15 cellular contexts compared by ENCODE assay signal in genomic region chr1:201760516-201760915, GRCh38.
A peak's percentile ranks its signal among the peaks of the same experiment; 100 is the strongest.
DNase-seq lines count a peak whose midpoint lies in the region; ATAC-seq, FAIRE-seq and TF ChIP-seq lines count a peak whose summit lies in the region.
"Had no signal": no experiment of that assay in that cellular context is flagged by ENCODE, and none has a peak within 500 bp of the region (broad histone marks: within the 10 kb centered on the region; RNA-seq: fewer than 3 reads in every experiment).

No MANE protein-coding gene starts in this region.

- no peak for FAIRE-seq in HepG2 (lab: Jason Lieb, UNC)
- FAIRE-seq: D721Med had no signal

- H3K36me3 ChIP-seq in A673 (ENCODE audit: insufficient read depth, low read length, poor library complexity, severe bottlenecking) (no peaks in the 10 kb centered on the region), HepG2 (replicated peaks in 1 of 2; ENCODE audit: control insufficient read depth in 1 of 2, insufficient read depth in 2 of 2, low read length in 2 of 2) (no peaks in the 10 kb centered on the region)

- H2AFZ ChIP-seq in HepG2 (ENCODE audit: low read length) = no peak overlapping the region

- no peak for TF ChIP-seq RAD21 in HepG2 (CRISPR knock-in tag; IDR thresholded peaks at IDR 0.05)

- no peak for TF ChIP-seq POLR2A in lower leg skin (IDR thresholded peaks at IDR 0.05)
- TF ChIP-seq POLR2A in HepG2 (IDR thresholded peaks at IDR 0.05; ENCODE audit: insufficient read depth in 1 of 2, low read depth in 2 of 2, low read length in 2 of 2) = no peak

- H3K4me1 ChIP-seq in A673 (ENCODE audit: insufficient read depth, low read length, poor library complexity, severe bottlenecking) (peaks cover 48% of the 10 kb centered on the region), HepG2 (ENCODE audit: insufficient read depth, low read length) (no peaks in the 10 kb centered on the region)

- H3K27ac ChIP-seq in A673 (ENCODE audit: low read depth, low read length, poor library complexity, severe bottlenecking) (no peak overlapping the region), cingulate gyrus (ENCODE audit: low read depth, low read length) (peak overlapping the region; percentile 81), HepG2 (ENCODE audit: extremely low read length, insufficient read depth, low read length) (no peak overlapping the region)

- CTCF ChIA-PET in A673 (lab: Charles Lee) = no interaction called here
- CTCF ChIA-PET in HepG2 (lab: Yijun Ruan, JAX; ENCODE audit: low intra/inter-chr PET ratio, low total read pairs) = no interaction called here

- no peaks in the 10 kb centered on the region for H3K79me2 ChIP-seq in HepG2 (ENCODE audit: insufficient read depth, low read length)

- H3K4me3 ChIP-seq in A673 (ENCODE audit: low read depth, low read length, poor library complexity, severe bottlenecking) = no peak overlapping the region
- no peak overlapping the region for H3K4me3 ChIP-seq in lower leg skin (ENCODE audit: low read depth, poor library complexity, severe bottlenecking)
- H3K4me3 ChIP-seq in HepG2 (replicated peaks in 1 of 3; ENCODE audit: insufficient read depth in 1 of 3, low read depth in 2 of 3, low read length in 3 of 3) = no peak overlapping the region

- DNase-seq in A673 (ENCODE audit: low spot score) (peak; percentile 35), LHCN-M2 (ENCODE audit: low read depth) (peak; percentile 70), midbrain (lab: John Stamatoyannopoulos, UW) (peak; percentile 35), lower leg skin (ENCODE audit: low spot score in 2 of 2) (no peak), pons (ENCODE audit: low spot score) (no peak), HepG2 (ENCODE audit: low spot score) (no peak)
- no peak for DNase-seq in stimulated activated naive CD8-positive, alpha-beta T cell treated with anti-CD3 and anti-CD28 coated beads, Interleukin-15, Interleukin-2, amounts not matched to agents 100 U/mL and 50 U/mL, for 24 hours
- DNase-seq: activated CD4-positive, alpha-beta T cell treated with anti-CD3 and anti-CD28 coated beads, Interleukin-2, amount 50 U/mL, for 1 hour; activated T-cell treated with anti-CD3 and anti-CD28 coated beads, Interleukin-2, amount 50 U/mL, for 4 hours; NCI-H2081; NCI-H82; RPMI8226; stimulated activated CD4-positive, alpha-beta T cell treated with anti-CD3 and anti-CD28 coated beads, Interleukin-4, amount 100 ng/mL, for 1 hour had no signal

- no peaks in the 10 kb centered on the region for H4K20me1 ChIP-seq in HepG2 (ENCODE audit: insufficient read depth, low read length)

- TF ChIP-seq CTCF in A673 (conservative IDR thresholded peaks at IDR 0.05; ENCODE audit: low read depth, low read length) (no peak), lower leg skin (IDR thresholded peaks at IDR 0.05) (no peak), HepG2 (CRISPR knock-in tag; IDR thresholded peaks at IDR 0.05) (no peak)

- POLR2A ChIA-PET in A673 (lab: Charles Lee; ENCODE audit: low non-redundant PET) (no interaction called here), HepG2 (lab: Yijun Ruan, JAX) (no interaction called here)

- H3K9me3 ChIP-seq in A673 (ENCODE audit: low read depth, low read length, poor library complexity, severe bottlenecking) (no peaks in the 10 kb centered on the region), HepG2 (ENCODE audit: low read length) (no peaks in the 10 kb centered on the region)

- intact Hi-C loops in A673 (cut with micrococcal nuclease; ENCODE audit: unreplicated experiment) = no loop called here
- intact Hi-C loops in lower leg skin (cut with DNase I; ENCODE audit: low total_unique reads) = no loop called here
- intact Hi-C loops in HepG2 (cut with micrococcal nuclease; ENCODE audit: unreplicated experiment) = no loop called here

- ATAC-seq in HepG2 = no peak
- no peak for ATAC-seq in stimulated activated naive CD8-positive, alpha-beta T cell treated with anti-CD3 and anti-CD28 coated beads, Interleukin-15, Interleukin-2, amounts not matched to agents 100 U/mL and 50 U/mL, for 24 hours
- ATAC-seq: activated T-cell treated with anti-CD3 and anti-CD28 coated beads, Interleukin-2, amount 50 U/mL, for 4 hours had no signal

- TF ChIP-seq EP300 in HepG2 (IDR thresholded peaks at IDR 0.05; ENCODE audit: low read depth in 2 of 2, low read length in 2 of 2) (no peak), HepG2 (CRISPR knock-in tag; IDR thresholded peaks at IDR 0.05; ENCODE audit: borderline replicate concordance) (no peak)

- BruUV-seq in A673 (replicated peaks; lab: Mats Ljungman, UMichigan) (no TSS peak), HepG2 (replicated peaks; lab: Mats Ljungman, UMichigan) (no TSS peak)

- no peaks in the 10 kb centered on the region for H3K27me3 ChIP-seq in A673 (replicated peaks; ENCODE audit: insufficient read depth, low read depth, low read length, poor library complexity)
- peaks cover 0 to 20% of the 10 kb centered on the region in 2 experiments; a peak in 3 of 5 replicates for H3K27me3 ChIP-seq in HepG2 (ENCODE audit: control insufficient read depth in 1 of 2, insufficient read depth in 2 of 2, low read length in 2 of 2)

- H3K9ac ChIP-seq in HepG2 (ENCODE audit: insufficient read depth, low read depth, low read length) = no peak overlapping the region

- in situ Hi-C loops in HepG2 (cut with HindIII; ENCODE audit: extremely low pct_ligation_motif_present, low pct_unique_long_range_greater_than_20kb) = no loop called here

- WGBS in lower leg skin, 2 donors = 66 to 90% methylated on average over 1 of the region's 1 CpG
- WGBS in HepG2 (ENCODE audit: low lambda C conversion rate) = 0% methylated on average over 1 of the region's 1 CpG

- no peak overlapping the region for H3K4me2 ChIP-seq in HepG2 (ENCODE audit: low read depth, low read length)

TF ChIP-seq in HepG2, 621 proteins besides CTCF, POLR2A, EP300 and RAD21 (continues in another document):
- no peak for TF ChIP-seq PCBP2 (optimal IDR thresholded peaks at IDR 0.05; ENCODE audit: low read depth, low read length, poor library complexity, severe bottlenecking)
- TF ChIP-seq HIVEP1 (CRISPR knock-in tag; IDR thresholded peaks at IDR 0.05) = no peak
- TF ChIP-seq ZXDC (CRISPR knock-in tag; IDR thresholded peaks at IDR 0.05) = no peak
- TF ChIP-seq, protein P1, sequence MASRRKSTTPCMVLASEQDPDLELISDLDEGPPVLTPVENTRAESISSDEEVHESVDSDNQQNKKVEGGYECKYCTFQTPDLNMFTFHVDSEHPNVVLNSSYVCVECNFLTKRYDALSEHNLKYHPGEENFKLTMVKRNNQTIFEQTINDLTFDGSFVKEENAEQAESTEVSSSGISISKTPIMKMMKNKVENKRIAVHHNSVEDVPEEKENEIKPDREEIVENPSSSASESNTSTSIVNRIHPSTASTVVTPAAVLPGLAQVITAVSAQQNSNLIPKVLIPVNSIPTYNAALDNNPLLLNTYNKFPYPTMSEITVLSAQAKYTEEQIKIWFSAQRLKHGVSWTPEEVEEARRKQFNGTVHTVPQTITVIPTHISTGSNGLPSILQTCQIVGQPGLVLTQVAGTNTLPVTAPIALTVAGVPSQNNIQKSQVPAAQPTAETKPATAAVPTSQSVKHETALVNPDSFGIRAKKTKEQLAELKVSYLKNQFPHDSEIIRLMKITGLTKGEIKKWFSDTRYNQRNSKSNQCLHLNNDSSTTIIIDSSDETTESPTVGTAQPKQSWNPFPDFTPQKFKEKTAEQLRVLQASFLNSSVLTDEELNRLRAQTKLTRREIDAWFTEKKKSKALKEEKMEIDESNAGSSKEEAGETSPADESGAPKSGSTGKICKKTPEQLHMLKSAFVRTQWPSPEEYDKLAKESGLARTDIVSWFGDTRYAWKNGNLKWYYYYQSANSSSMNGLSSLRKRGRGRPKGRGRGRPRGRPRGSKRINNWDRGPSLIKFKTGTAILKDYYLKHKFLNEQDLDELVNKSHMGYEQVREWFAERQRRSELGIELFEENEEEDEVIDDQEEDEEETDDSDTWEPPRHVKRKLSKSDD (CRISPR knock-in tag; IDR thresholded peaks at IDR 0.05; ENCODE audit: low read depth) = no peak
- no peak for TF ChIP-seq STAT5B (CRISPR knock-in tag; IDR thresholded peaks at IDR 0.05)
- no peak for TF ChIP-seq ZSCAN31 (CRISPR knock-in tag; IDR thresholded peaks at IDR 0.05; ENCODE audit: low read depth)
- TF ChIP-seq ZNF180 (CRISPR knock-in tag; IDR thresholded peaks at IDR 0.05; ENCODE audit: borderline replicate concordance, low read depth) = no peak
- no peak for TF ChIP-seq KDM1A (CRISPR knock-in tag; IDR thresholded peaks at IDR 0.05)
- no peak for TF ChIP-seq ZNF672 (CRISPR knock-in tag; IDR thresholded peaks at IDR 0.05)

Comparison
In these comparisons a context has a peak if more than half of its experiments do, and no peak if none do; other contexts are left out.
1. DNase-seq: peak in A673 (single experiment), LHCN-M2 (single experiment) and midbrain (single experiment); none in lower leg skin (0 of 2), pons (single experiment), HepG2 (single experiment) and stimulated activated naive CD8-positive, alpha-beta T cell treated with anti-CD3 and anti-CD28 coated beads, Interleukin-15, Interleukin-2, amounts not matched to agents 100 U/mL and 50 U/mL, for 24 hours (single experiment).